Comparison of ENCODE assay signal across 13 cellular contexts in genomic region chr3:135240426-135240825, GRCh38.
A peak's percentile ranks its signal among the peaks of the same experiment; 100 is the strongest.
DNase-seq lines count a peak whose midpoint lies in the region; ATAC-seq and TF ChIP-seq lines count a peak whose summit lies in the region.
"Had no signal": no experiment of that assay in that cellular context is flagged by ENCODE, and none has a peak within 500 bp of the region (broad histone marks: within the 10 kb centered on the region; RNA-seq: fewer than 3 reads in every experiment).

No MANE protein-coding gene starts in this region.

- no peaks in the 10 kb centered on the region for H3K4me1 Mint-ChIP-seq in activated CD4-positive, alpha-beta T cell treated with anti-CD3 and anti-CD28 coated beads for 36 hours
- H3K4me1 Mint-ChIP-seq in WTC11 = peaks cover 29% of the 10 kb centered on the region
- H3K4me1 Mint-ChIP-seq: memory B cell had no signal

- no peaks in the 10 kb centered on the region for H3K36me3 Mint-ChIP-seq in activated CD4-positive, alpha-beta T cell treated with anti-CD3 and anti-CD28 coated beads for 36 hours (ENCODE audit: low read depth)
- H3K36me3 Mint-ChIP-seq in WTC11 = no peaks in the 10 kb centered on the region
- H3K36me3 Mint-ChIP-seq: memory B cell had no signal

- H3K9me3 Mint-ChIP-seq in activated CD4-positive, alpha-beta T cell treated with anti-CD3 and anti-CD28 coated beads for 36 hours (ENCODE audit: low read depth) = no peaks in the 10 kb centered on the region
- H3K9me3 Mint-ChIP-seq in WTC11 = peaks cover 9% of the 10 kb centered on the region
- H3K9me3 Mint-ChIP-seq: memory B cell had no signal

- CTCF ChIA-PET in activated CD4-positive, alpha-beta T cell treated with anti-CD3 and anti-CD28 coated beads for 36 hours (lab: Charles Lee) = no interaction called here
- CTCF ChIA-PET in WTC11 (lab: Charles Lee) = interaction anchor here (0.6 to 6.6 kb wide), 22 partner anchors 9 to 486 kb away, joined by 3 to 65 read pairs (median 4); partner anchors contain the start of gene EPHB1

- H3K4me3 Mint-ChIP-seq in activated CD4-positive, alpha-beta T cell treated with anti-CD3 and anti-CD28 coated beads for 36 hours = no peak overlapping the region
- H3K4me3 Mint-ChIP-seq in WTC11 = no peak overlapping the region
- H3K4me3 Mint-ChIP-seq: memory B cell had no signal

- POLR2A ChIA-PET in activated CD4-positive, alpha-beta T cell treated with anti-CD3 and anti-CD28 coated beads for 36 hours (lab: Charles Lee) = no interaction called here
- POLR2A ChIA-PET in WTC11 (lab: Charles Lee) = no interaction called here

- no peaks in the 10 kb centered on the region for H3K27me3 ChIP-seq in sigmoid colon

- no peaks in the 10 kb centered on the region for H3K27me3 Mint-ChIP-seq in activated CD4-positive, alpha-beta T cell treated with anti-CD3 and anti-CD28 coated beads for 36 hours
- no peaks in the 10 kb centered on the region for H3K27me3 Mint-ChIP-seq in WTC11 (ENCODE audit: low read depth)

- 0 out of 2 replicates have a peak, but pooled peaks have one; percentile 22 for TF ChIP-seq CTCF in WTC11 (IDR thresholded peaks at IDR 0.05)
- no peak for TF ChIP-seq CTCF in sigmoid colon (IDR thresholded peaks at IDR 0.05)

- TF ChIP-seq EP300 in sigmoid colon (IDR thresholded peaks at IDR 0.05) = no peak

- no peak overlapping the region for H3K27ac ChIP-seq in sigmoid colon
- H3K27ac ChIP-seq: prostate gland had no signal

- peaks cover 0 to 14% (median 0%) of the 10 kb centered on the region in 4 donors for H3K36me3 ChIP-seq in sigmoid colon
- H3K36me3 ChIP-seq: prostate gland had no signal

- H3K27ac Mint-ChIP-seq in activated CD4-positive, alpha-beta T cell treated with anti-CD3 and anti-CD28 coated beads for 36 hours = no peak overlapping the region
- no peak overlapping the region for H3K27ac Mint-ChIP-seq in WTC11
- H3K27ac Mint-ChIP-seq: memory B cell had no signal

- DNase-seq in activated CD4-positive, alpha-beta T cell treated with anti-CD3 and anti-CD28 coated beads for 36 hours = peak; percentile 11
- no peak for DNase-seq in activated CD4-positive, alpha-beta T cell treated with anti-CD3 and anti-CD28 coated beads for 48 hours
- DNase-seq in WTC11 (ENCODE audit: low spot score) (peak; percentile 60), renal cortical epithelial cell (ENCODE audit: low read depth) (peak; percentile 4), sigmoid colon (no peak), Ammon's horn (ENCODE audit: low spot score) (no peak)
- DNase-seq: amniotic stem cell; effector CD4-positive, alpha-beta T cell; GDM1 had no signal

- no peak overlapping the region for H3K4me3 ChIP-seq in sigmoid colon
- H3K4me3 ChIP-seq: prostate gland had no signal

- no peaks in the 10 kb centered on the region for H3K9me3 ChIP-seq in sigmoid colon
- H3K9me3 ChIP-seq: prostate gland had no signal

- no peaks in the 10 kb centered on the region for H3K4me1 ChIP-seq in sigmoid colon
- H3K4me1 ChIP-seq: prostate gland had no signal

- intact Hi-C loops in activated CD4-positive, alpha-beta T cell treated with anti-CD3 and anti-CD28 coated beads for 36 hours (cut with DNase I, micrococcal nuclease) = loop anchor here in 1 of 2 experiments (1.0 kb wide), 1 partner anchor 445 kb away; the partner anchor contains the start of gene EPHB1
- intact Hi-C loops in sigmoid colon (cut with DNase I) = no loop called here

- no peak for ATAC-seq in activated CD4-positive, alpha-beta T cell treated with anti-CD3 and anti-CD28 coated beads for 36 hours
- ATAC-seq in HG03175 (IDR thresholded peaks at IDR 0.05; ENCODE audit: unreplicated experiment) = peak; percentile 70
- peak; percentile 85 for ATAC-seq in WTC11
- no peak for ATAC-seq in HG03139 (IDR thresholded peaks at IDR 0.05; ENCODE audit: unreplicated experiment)

- TF ChIP-seq POLR2A in sigmoid colon (IDR thresholded peaks at IDR 0.05) = no peak

TF ChIP-seq in WTC11, 78 proteins besides CTCF, POLR2A, EP300 and RAD21:
- no peak for TF ChIP-seq FOXK1 (CRISPR knock-in tag; IDR thresholded peaks at IDR 0.05)

Comparison
In these comparisons a context has a peak if more than half of its experiments do, and no peak if none do; other contexts are left out.
1. DNase-seq: peak in activated CD4-positive, alpha-beta T cell treated with anti-CD3 and anti-CD28 coated beads for 36 hours (single experiment), WTC11 (single experiment) and renal cortical epithelial cell (single experiment); none in activated CD4-positive, alpha-beta T cell treated with anti-CD3 and anti-CD28 coated beads for 48 hours (single experiment), sigmoid colon (single experiment) and Ammon's horn (single experiment).
2. ATAC-seq: peak in HG03175 (single experiment) and WTC11 (single experiment); none in activated CD4-positive, alpha-beta T cell treated with anti-CD3 and anti-CD28 coated beads for 36 hours (single experiment) and HG03139 (single experiment).